In the genomic region with DNA sequence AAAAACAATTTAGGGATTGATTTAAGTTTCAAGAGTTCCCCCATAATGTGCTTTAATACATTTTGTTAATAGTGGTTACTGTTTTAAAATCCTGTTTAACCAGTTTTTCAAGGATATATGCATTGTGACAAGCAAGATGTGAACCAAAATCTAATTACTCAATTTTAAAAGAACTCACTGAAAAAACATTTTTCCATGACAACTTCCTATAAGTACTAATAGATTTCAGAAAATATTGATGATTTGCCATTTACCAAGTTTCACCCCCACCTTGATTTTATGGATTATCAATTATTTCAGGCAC, we compare ENCODE assay signal across 16 cellular contexts. TPM values are rescaled to one million over a fixed set of nuclear protein-coding genes. Genes with fewer than 3 reads are reported as not detected.
A peak's percentile ranks its signal among the peaks of the same experiment; 100 is the strongest.
DNase-seq lines count a peak whose midpoint lies in the region; ATAC-seq and TF ChIP-seq lines count a peak whose summit lies in the region.
"Had no signal": no experiment of that assay in that cellular context is flagged by ENCODE, and none has a peak within 500 bp of the region (broad histone marks: within the 10 kb centered on the region; RNA-seq: fewer than 3 reads in every experiment).

No MANE protein-coding gene starts in this region.

- no TSS peak for BruUV-seq in Panc1 (replicated peaks; lab: Mats Ljungman, UMichigan)

- intact Hi-C loops in natural killer cell (cut with micrococcal nuclease) (no loop called here), Panc1 (cut with micrococcal nuclease; ENCODE audit: unreplicated experiment) (no loop called here)

- no peaks in the 10 kb centered on the region for H3K27me3 Mint-ChIP-seq in natural killer cell treated with Interleukin-12 subunit alpha and Interleukin-12 subunit beta and Interleukin-15 and Interleukin-18, amount 100 ng/mL, for 72 hours
- no peaks in the 10 kb centered on the region for H3K27me3 Mint-ChIP-seq in natural killer cell (ENCODE audit: low read depth in 2 of 2)

- POLR2A ChIA-PET in Panc1 (lab: Charles Lee) = no interaction called here

- H3K4me3 ChIP-seq in Panc1 (ENCODE audit: low read depth in 2 of 2, low read length in 2 of 2) = no peak overlapping the region
- H3K4me3 ChIP-seq: esophagus squamous epithelium had no signal

- H3K27ac ChIP-seq in Panc1 (ENCODE audit: low read length) (peak overlapping the region; percentile 76; the same call in 1 of the 2 replicates), epithelial cell of prostate (peak overlapping the region; percentile 41)
- H3K27ac ChIP-seq: neutrophil had no signal

- peaks cover 27% of the 10 kb centered on the region for H3K36me3 Mint-ChIP-seq in natural killer cell treated with Interleukin-12 subunit alpha and Interleukin-12 subunit beta and Interleukin-15 and Interleukin-18, amount 100 ng/mL, for 72 hours
- H3K36me3 Mint-ChIP-seq in natural killer cell = peaks cover 21% of the 10 kb centered on the region

- no peaks in the 10 kb centered on the region for H3K9me3 Mint-ChIP-seq in natural killer cell treated with Interleukin-12 subunit alpha and Interleukin-12 subunit beta and Interleukin-15 and Interleukin-18, amount 100 ng/mL, for 72 hours
- no peaks in the 10 kb centered on the region for H3K9me3 Mint-ChIP-seq in natural killer cell

- TF ChIP-seq CTCF in natural killer cell (IDR thresholded peaks at IDR 0.05) = no peak
- no peak for TF ChIP-seq CTCF in Panc1 (IDR thresholded peaks at IDR 0.05)

- H3K27me3 ChIP-seq in Panc1 (ENCODE audit: control insufficient read depth, insufficient read depth, low read length) = no peaks in the 10 kb centered on the region
- H3K27me3 ChIP-seq: esophagus squamous epithelium, neutrophil had no signal

- ATAC-seq in natural killer cell treated with Interleukin-12 subunit alpha and Interleukin-12 subunit beta and Interleukin-15 and Interleukin-18, amount 100 ng/mL, for 72 hours = no peak
- no peak for ATAC-seq in natural killer cell
- ATAC-seq in Panc1 = no peak
- ATAC-seq in HG03108 (IDR thresholded peaks at IDR 0.05; ENCODE audit: unreplicated experiment) = no peak

- peak overlapping the region; percentile 31 to 37 for H3K27ac Mint-ChIP-seq in natural killer cell treated with Interleukin-12 subunit alpha and Interleukin-12 subunit beta and Interleukin-15 and Interleukin-18, amount 100 ng/mL, for 72 hours
- H3K27ac Mint-ChIP-seq in natural killer cell = peak overlapping the region in 1 of 2 donors; percentile 18

- in situ Hi-C loops in Panc1 (cut with HindIII; ENCODE audit: low pct_unique_long_range_greater_than_20kb, low sequenced_read_pairs) = no loop called here

- H3K4me3 Mint-ChIP-seq in natural killer cell treated with Interleukin-12 subunit alpha and Interleukin-12 subunit beta and Interleukin-15 and Interleukin-18, amount 100 ng/mL, for 72 hours = no peak overlapping the region
- no peak overlapping the region for H3K4me3 Mint-ChIP-seq in natural killer cell

- CTCF ChIA-PET in Panc1 (lab: Charles Lee) = no interaction called here

- DNase-seq in natural killer cell treated with Interleukin-12 subunit alpha and Interleukin-12 subunit beta and Interleukin-15 and Interleukin-18, amount 100 ng/mL, for 72 hours (ENCODE audit: low spot score) = no peak
- DNase-seq in natural killer cell (no peak), Panc1 (ENCODE audit: low read depth, low spot score) (no peak), epithelial cell of prostate (ENCODE audit: low read depth, low spot score) (no peak), epidermal melanocyte (ENCODE audit: insufficient read length, low spot score) (no peak), activated gamma-delta T cell (lab: John Stamatoyannopoulos, UW) (no peak)
- DNase-seq: activated CD4-positive, alpha-beta T cell treated with anti-CD3 and anti-CD28 coated beads, Interleukin-2, amount 50 U/mL, for 1 hour; activated T-cell treated with anti-CD3 and anti-CD28 coated beads, Interleukin-2, amount 50 U/mL, for 1 hour; amygdala; effector CD4-positive, alpha-beta T cell; esophagus squamous epithelium; NCI-H2029 treated with DMSO at 0.1 percent for 48 hours; NCI-H446 treated with DMSO at 0.1 percent for 48 hours; RPMI8226 had no signal

- H3K4me1 Mint-ChIP-seq in natural killer cell treated with Interleukin-12 subunit alpha and Interleukin-12 subunit beta and Interleukin-15 and Interleukin-18, amount 100 ng/mL, for 72 hours (ENCODE audit: low read depth in 2 of 2) = peaks cover 6 to 19% of the 10 kb centered on the region in 2 donors
- H3K4me1 Mint-ChIP-seq in natural killer cell = peaks cover 0 to 7% of the 10 kb centered on the region in 2 donors

- peaks cover 34% of the 10 kb centered on the region for H3K4me1 ChIP-seq in Panc1 (ENCODE audit: control insufficient read depth, insufficient read depth, low read length)

- H3K9me3 ChIP-seq in Panc1 (ENCODE audit: control insufficient read depth, insufficient read depth, low read depth, low read length) = no peaks in the 10 kb centered on the region
- H3K9me3 ChIP-seq: esophagus squamous epithelium, neutrophil had no signal

- H3K36me3 ChIP-seq in Panc1 (ENCODE audit: control insufficient read depth, insufficient read depth, low read length) = peaks cover 57% of the 10 kb centered on the region

RNA-seq across cellular contexts. Expression of gene DNAJC21, which starts 4.9 kb away (rescaled TPM):
- 10 to 100 TPM; 45.8 to 50.7 TPM for total RNA-seq in natural killer cell treated with Interleukin-12 subunit alpha and Interleukin-12 subunit beta and Interleukin-15 and Interleukin-18, amount 100 ng/mL, for 72 hours
- total RNA-seq in natural killer cell (10 to 100 TPM; 46.8 to 57.9 (median 56.1) TPM), Panc1 (2021; ENCODE audit: unreplicated experiment) (54.5 TPM)
- 40.6 TPM for polyA plus RNA-seq in Panc1 (2012; ENCODE audit: insufficient read length)

RNA-seq across cellular contexts. Expression of gene BRIX1, which starts 8.9 kb away (rescaled TPM):
- 10 to 100 TPM; 48.8 to 73.7 TPM for total RNA-seq in natural killer cell treated with Interleukin-12 subunit alpha and Interleukin-12 subunit beta and Interleukin-15 and Interleukin-18, amount 100 ng/mL, for 72 hours
- total RNA-seq in natural killer cell (10 to 100 TPM; 18.0 to 30.9 (median 30.6) TPM), Panc1 (2021; ENCODE audit: unreplicated experiment) (46.6 TPM)
- polyA plus RNA-seq in Panc1 (2012; ENCODE audit: insufficient read length) = 31.4 TPM

RNA-seq across cellular contexts. Expression of gene RAD1, which starts 9.1 kb away (rescaled TPM):
- total RNA-seq in natural killer cell treated with Interleukin-12 subunit alpha and Interleukin-12 subunit beta and Interleukin-15 and Interleukin-18, amount 100 ng/mL, for 72 hours = 10 to 100 TPM; 24.3 to 38.3 TPM
- total RNA-seq in natural killer cell (10 to 100 TPM; 24.3 to 30.9 (median 29.7) TPM), Panc1 (2021; ENCODE audit: unreplicated experiment) (31.8 TPM)
- 20.8 TPM for polyA plus RNA-seq in Panc1 (2012; ENCODE audit: insufficient read length)
